ENCODE assay signal across 8 cellular contexts in the genomic region with DNA sequence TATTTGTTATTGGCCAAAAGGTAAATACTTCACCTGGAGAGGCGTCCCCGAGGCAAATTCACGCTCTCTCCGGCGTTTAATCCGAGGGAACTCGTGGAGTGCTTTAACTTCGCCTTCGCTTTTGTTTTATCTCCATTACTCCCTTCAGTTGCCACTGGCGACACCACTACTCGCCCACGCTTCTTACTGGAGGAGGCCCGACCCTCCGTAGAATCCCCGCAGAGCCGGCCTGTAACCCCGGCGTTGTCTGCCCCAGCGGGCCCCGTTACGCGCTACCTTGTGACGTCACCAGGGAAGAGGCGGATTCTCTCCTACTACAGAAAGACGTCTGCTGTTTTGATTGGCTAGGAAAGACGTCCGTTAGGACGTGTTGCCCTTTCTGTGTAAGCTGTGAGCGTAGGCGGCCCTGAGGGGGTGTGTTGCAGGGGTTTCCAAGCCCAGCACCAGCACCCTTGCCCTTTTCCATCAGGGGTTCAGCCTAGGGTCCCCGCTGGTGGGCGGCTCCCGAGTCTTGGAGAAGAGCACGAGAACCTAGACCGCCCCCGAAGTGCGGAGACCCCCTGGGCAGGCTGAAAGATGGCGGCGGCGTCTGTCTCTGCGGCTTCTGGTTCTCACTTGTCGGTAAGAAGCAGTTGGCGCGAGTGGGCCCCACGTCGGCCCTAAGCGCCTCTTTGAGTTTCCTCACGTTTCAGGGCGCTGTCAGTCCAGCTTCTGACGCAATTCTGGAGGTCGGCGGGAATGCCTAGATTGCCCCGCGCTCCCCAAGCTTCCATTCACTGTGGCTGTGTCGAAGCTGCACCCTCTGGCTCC. TPM values are rescaled to one million over a fixed set of nuclear protein-coding genes. Genes with fewer than 3 reads are reported as not detected.
DNase-seq lines count a peak whose midpoint lies in the region; ATAC-seq and TF ChIP-seq lines count a peak whose summit lies in the region.

A gene (plus strand): TSS at position 376 of the 810 bp plus-strand sequence. CDS start 201 bp downstream, at position 577.

- intact Hi-C loops in esophagus squamous epithelium (cut with DNase I): no loop called here

- TF ChIP-seq CTCF in esophagus squamous epithelium (IDR thresholded peaks at IDR 0.05): peak in 1 of 6 experiments; percentile 4

- no peaks in the 10 kb centered on the region for H3K9me2 ChIP-seq in Karpas-422 (replicated peaks; ENCODE audit: insufficient read depth, low read length)

- 1% methylated on average over 36 to 44 of the region's 55 CpGs for WGBS in esophagus squamous epithelium, 2 donors

- peak in 1 of 4 donors; percentile 82 for TF ChIP-seq POLR2A in esophagus squamous epithelium (IDR thresholded peaks at IDR 0.05)

- H3K4me1 ChIP-seq in Karpas-422 (ENCODE audit: low read length): peaks cover 44% of the 10 kb centered on the region
- peaks cover 0 to 30% (median 16%) of the 10 kb centered on the region in 3 donors for H3K4me1 ChIP-seq in esophagus squamous epithelium

- peak within 1 kb of the TSS; percentile 73 for H3K4me3 ChIP-seq in Karpas-422 (ENCODE audit: low read length)
- peak within 1 kb of the TSS; percentile 85 to 96 (median 88) for H3K4me3 ChIP-seq in esophagus squamous epithelium

- H2AFZ ChIP-seq in Karpas-422 (ENCODE audit: low read length): peak within 1 kb of the TSS; percentile 88

- H3K9ac ChIP-seq in Karpas-422 (ENCODE audit: low read length): peak within 1 kb of the TSS; percentile 90

- H3K9me3 ChIP-seq in Karpas-422 (ENCODE audit: low read length) (no peaks in the 10 kb centered on the region), esophagus squamous epithelium (no peaks in the 10 kb centered on the region)

- peak within 1 kb of the TSS; percentile 77 for H3K4me2 ChIP-seq in Karpas-422 (ENCODE audit: low read depth, low read length, poor library complexity, severe bottlenecking)

- H3K27ac ChIP-seq in Karpas-422 (ENCODE audit: low read length): peak within 1 kb of the TSS; percentile 91
- H3K27ac ChIP-seq in esophagus squamous epithelium: peak within 1 kb of the TSS; percentile 98 to 99 (median 99)

- H3K36me3 ChIP-seq in Karpas-422 (ENCODE audit: insufficient read depth, low read length) (peaks cover 37% of the 10 kb centered on the region), esophagus squamous epithelium (peaks cover 0 to 27% (median 0%) of the 10 kb centered on the region in 3 donors)

- peaks cover 20% of the 10 kb centered on the region for H4K20me1 ChIP-seq in Karpas-422 (ENCODE audit: insufficient read depth, low read depth, low read length)

- peaks cover 89% of the 10 kb centered on the region for H3K79me2 ChIP-seq in Karpas-422 (ENCODE audit: low read length)

- no peaks in the 10 kb centered on the region for H3K27me3 ChIP-seq in Karpas-422 (ENCODE audit: low read length)
- no peaks in the 10 kb centered on the region for H3K27me3 ChIP-seq in esophagus squamous epithelium

- DNase-seq in DMS79 (lab: John Stamatoyannopoulos, UW) (peak; percentile 96), Karpas-422 (peak; percentile 100), RKO (ENCODE audit: low spot score) (peak; percentile 97), activated T-helper 1 cell treated with Interleukin-2 at 50 U/mL for 16 hours (ENCODE audit: low read depth) (peak; percentile 83), esophagus squamous epithelium (lab: John Stamatoyannopoulos, UW) (peak; percentile 85), myocyte (ENCODE audit: low read depth) (peak; percentile 99)
- peak; percentile 83 to 96 for DNase-seq in stimulated activated CD8-positive, alpha-beta memory T cell treated with anti-CD3 and anti-CD28 coated beads, Interleukin-7, amount 100 ng/mL, for 48 hours (ENCODE audit: extremely low read depth in 1 of 2, low read depth in 1 of 2)

- ATAC-seq in GM21825 (IDR thresholded peaks at IDR 0.05; ENCODE audit: unreplicated experiment): peak; percentile 64

RNA-seq across cellular contexts. Expression of the gene that starts here (rescaled TPM):
- 140 and 190 TPM in 2 replicates for total RNA-seq in Karpas-422 (2014; rRNA removed; shearing (Covaris generic); ENCODE audit: low replicate concordance)
- total RNA-seq in esophagus squamous epithelium: 10 to 100 TPM; 18.6 to 30.1 (median 23.8) TPM
- total RNA-seq in myocyte: 37.8 TPM in 2 replicates
- polyA plus RNA-seq in myocyte (2012): 11.9 TPM

Comparison
In these comparisons a context has a peak if more than half of its experiments do, and no peak if none do; other contexts are left out.
1. Peak in every context shown above with its lines: DNase-seq, ATAC-seq, H3K4me3 ChIP-seq and H3K27ac ChIP-seq.